16 cellular contexts compared by ENCODE assay signal in genomic region chr20:47419953-47420352, GRCh38.
"Had no signal": no experiment of that assay in that cellular context is flagged by ENCODE, and none has a peak within 500 bp of the region (broad histone marks: within the 10 kb centered on the region; RNA-seq: fewer than 3 reads in every experiment).

No MANE protein-coding gene starts in this region.

- H3K27me3 ChIP-seq: ascending aorta, breast epithelium, foreskin keratinocyte, stomach, testis had no signal

- H3K9me3 Mint-ChIP-seq: activated T-helper 17 cell treated with anti-CD3 and anti-CD28 coated beads, Interleukin-2, amount 50 U/mL, for 72 hours; dendritic cell treated with granulocyte-macrophage colony-stimulating factor and Interleukin-4, amounts not matched to agents 40 ng/mL and 50 ng/mL, for 4 days had no signal

- ATAC-seq: activated T-helper 17 cell treated with anti-CD3 and anti-CD28 coated beads, Interleukin-2, amount 50 U/mL, for 72 hours; foreskin keratinocyte; psoas muscle; sciatic nerve had no signal

- H3K27ac ChIP-seq: ascending aorta, breast epithelium, foreskin keratinocyte, psoas muscle, stomach, testis had no signal

- H3K27ac Mint-ChIP-seq: activated T-helper 17 cell treated with anti-CD3 and anti-CD28 coated beads, Interleukin-2, amount 50 U/mL, for 72 hours; dendritic cell treated with granulocyte-macrophage colony-stimulating factor and Interleukin-4, amounts not matched to agents 40 ng/mL and 50 ng/mL, for 4 days; nephron progenitor cell had no signal

- H3K27me3 Mint-ChIP-seq: activated T-helper 17 cell treated with anti-CD3 and anti-CD28 coated beads, Interleukin-2, amount 50 U/mL, for 72 hours; dendritic cell treated with granulocyte-macrophage colony-stimulating factor and Interleukin-4, amounts not matched to agents 40 ng/mL and 50 ng/mL, for 4 days had no signal

- H3K4me3 ChIP-seq: ascending aorta, breast epithelium, psoas muscle, stomach, testis had no signal

- H3K36me3 ChIP-seq: ascending aorta, breast epithelium, stomach had no signal

- H3K4me1 ChIP-seq: ascending aorta, breast epithelium, foreskin keratinocyte, testis had no signal

- DNase-seq: activated CD4-positive, alpha-beta T cell treated with anti-CD3 and anti-CD28 coated beads for 1 hour; activated CD4-positive, alpha-beta T cell treated with anti-CD3 and anti-CD28 coated beads, Interleukin-2, amount 50 U/mL, for 4 hours; activated naive CD4-positive, alpha-beta T cell treated with Interleukin-2 at 50 U/mL for 16 hours; activated T-cell treated with anti-CD3 and anti-CD28 coated beads for 4 hours; effector memory CD4-positive, alpha-beta T cell; foreskin keratinocyte; nephron progenitor cell; psoas muscle; stomach; T1000; testis had no signal

- H3K9me3 ChIP-seq: ascending aorta, breast epithelium, psoas muscle, stomach, testis had no signal

- H3K4me3 Mint-ChIP-seq: activated T-helper 17 cell treated with anti-CD3 and anti-CD28 coated beads, Interleukin-2, amount 50 U/mL, for 72 hours; dendritic cell treated with granulocyte-macrophage colony-stimulating factor and Interleukin-4, amounts not matched to agents 40 ng/mL and 50 ng/mL, for 4 days; nephron progenitor cell had no signal
